Comparison of ENCODE assay signal across 22 cellular contexts in the genomic region with DNA sequence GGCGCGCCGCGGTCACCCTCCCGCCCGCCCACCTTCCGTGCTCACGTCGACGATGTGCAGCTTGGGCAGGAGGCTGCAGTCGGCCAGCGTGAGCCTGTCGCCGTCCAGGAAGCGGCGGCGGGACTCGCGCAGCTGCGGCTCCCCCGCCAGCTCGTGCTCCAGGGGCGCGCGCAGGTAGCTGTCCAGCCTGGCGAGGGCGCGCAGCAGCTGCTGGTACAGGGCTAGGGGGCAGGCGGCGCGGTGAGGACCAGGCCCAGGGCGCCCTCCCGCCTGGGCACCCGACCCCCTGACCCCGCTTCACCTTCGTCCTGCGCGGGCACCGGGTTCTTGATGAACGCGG. TPM values are rescaled to one million over a fixed set of nuclear protein-coding genes. Genes with fewer than 3 reads are reported as not detected.
A peak's percentile ranks its signal among the peaks of the same experiment; 100 is the strongest.
DNase-seq lines count a peak whose midpoint lies in the region; ATAC-seq and TF ChIP-seq lines count a peak whose summit lies in the region.
"Had no signal": no experiment of that assay in that cellular context is flagged by ENCODE, and none has a peak within 500 bp of the region (broad histone marks: within the 10 kb centered on the region; RNA-seq: fewer than 3 reads in every experiment).

No MANE protein-coding gene starts in this region.

- H3K9me2 ChIP-seq in hepatocyte (replicated peaks; ENCODE audit: insufficient read depth): no peaks in the 10 kb centered on the region

- peak overlapping the region; percentile 84; the same call in 1 of the 2 replicates for H3K4me2 ChIP-seq in BLaER1
- peak overlapping the region; percentile 57 for H3K4me2 ChIP-seq in hepatocyte
- peak overlapping the region; percentile 31 for H3K4me2 ChIP-seq in smooth muscle cell

- peaks cover 7% of the 10 kb centered on the region for H3K79me2 ChIP-seq in hepatocyte
- no peaks in the 10 kb centered on the region for H3K79me2 ChIP-seq in smooth muscle cell (ENCODE audit: low read depth)

- 66% methylated on average over 19 of the region's 41 CpGs for WGBS in hepatocyte (ENCODE audit: low lambda C conversion rate, missing lambda C conversion rate)
- 64% methylated on average over 10 of the region's 41 CpGs for WGBS in smooth muscle cell (ENCODE audit: low lambda C conversion rate)

- no peaks in the 10 kb centered on the region for H3K27me3 ChIP-seq in BLaER1
- H3K27me3 ChIP-seq in HUES6 (ENCODE audit: control insufficient read depth, insufficient read depth, low read length): peaks cover 23% of the 10 kb centered on the region
- H3K27me3 ChIP-seq in hepatocyte: no peaks in the 10 kb centered on the region
- no peaks in the 10 kb centered on the region for H3K27me3 ChIP-seq in smooth muscle cell (ENCODE audit: low read depth)
- H3K27me3 ChIP-seq: dorsolateral prefrontal cortex had no signal

- H3K4me1 ChIP-seq in BLaER1: peaks cover 72% of the 10 kb centered on the region
- peaks cover 20% of the 10 kb centered on the region for H3K4me1 ChIP-seq in HUES6 (ENCODE audit: control insufficient read depth, insufficient read depth, low read length)
- peaks cover 17% of the 10 kb centered on the region for H3K4me1 ChIP-seq in hepatocyte (ENCODE audit: insufficient read depth)
- peaks cover 18% of the 10 kb centered on the region for H3K4me1 ChIP-seq in smooth muscle cell (ENCODE audit: low read depth)

- TF ChIP-seq CTCF in hepatocyte (IDR thresholded peaks at IDR 0.05; ENCODE audit: poor library complexity) (no peak), smooth muscle cell (IDR thresholded peaks at IDR 0.05; ENCODE audit: borderline replicate concordance, insufficient read depth, poor library complexity, severe bottlenecking) (no peak)

- ATAC-seq in GM19455 (IDR thresholded peaks at IDR 0.05; ENCODE audit: unreplicated experiment): no peak
- ATAC-seq in HG03097 (IDR thresholded peaks at IDR 0.05; ENCODE audit: low FRiP score, unreplicated experiment): no peak
- ATAC-seq: gastrocnemius medialis, psoas muscle, SK-N-SH treated with all-trans-retinoic acid at 6 μM for 48 hours had no signal

- H3F3A ChIP-seq in smooth muscle cell (ENCODE audit: low read depth): peaks cover 3% of the 10 kb centered on the region

- H3K9me3 ChIP-seq in BLaER1 (no peaks in the 10 kb centered on the region), HUES6 (ENCODE audit: control insufficient read depth, insufficient read depth, low read depth, low read length) (peaks cover 11% of the 10 kb centered on the region), hepatocyte (ENCODE audit: low read depth) (no peaks in the 10 kb centered on the region), smooth muscle cell (replicated peaks; ENCODE audit: low read depth) (no peaks in the 10 kb centered on the region)
- H3K9me3 ChIP-seq: gastrocnemius medialis, psoas muscle had no signal

- DNase-seq in hepatocyte (ENCODE audit: low spot score) (no peak), smooth muscle cell (lab: John Stamatoyannopoulos, UW; ENCODE audit: unreplicated experiment) (no peak), LoVo (ENCODE audit: low spot score) (no peak), DMS 273 (lab: John Stamatoyannopoulos, UW; ENCODE audit: unreplicated experiment) (no peak)
- DNase-seq: activated CD4-positive, alpha-beta memory T cell treated with anti-CD3 and anti-CD28 coated beads, Interleukin-2, amount 10 ng/mL, durations not matched to agents 7 days and 5 days; activated CD4-positive, CD25-positive, alpha-beta regulatory T cell; activated T-cell treated with anti-CD3 and anti-CD28 coated beads for 4 hours; amniotic stem cell; DMS 273 treated with DMSO at 0.1 percent for 48 hours; dorsolateral prefrontal cortex; gastrocnemius medialis; GF-D8; H7; psoas muscle; stimulated activated CD4-positive, alpha-beta T cell treated with anti-CD3 and anti-CD28 coated beads, Interleukin-4, amount 100 ng/mL, for 1 hour had no signal

- peaks cover 15% of the 10 kb centered on the region for H3K36me3 ChIP-seq in BLaER1
- H3K36me3 ChIP-seq in HUES6 (ENCODE audit: control insufficient read depth, insufficient read depth, low read length): no peaks in the 10 kb centered on the region
- H3K36me3 ChIP-seq in hepatocyte (replicated peaks; ENCODE audit: insufficient read depth, low read depth): no peaks in the 10 kb centered on the region
- H3K36me3 ChIP-seq in smooth muscle cell (ENCODE audit: low read depth): no peaks in the 10 kb centered on the region

- H2AFZ ChIP-seq in hepatocyte (no peak overlapping the region), smooth muscle cell (ENCODE audit: low read depth) (no peak overlapping the region)

- H3K27ac ChIP-seq in BLaER1 (no peak overlapping the region), HUES6 (ENCODE audit: low read depth, low read length) (no peak overlapping the region), hepatocyte (no peak overlapping the region), smooth muscle cell (ENCODE audit: low read depth) (no peak overlapping the region)
- H3K27ac ChIP-seq: gastrocnemius medialis, psoas muscle had no signal

- H4K20me1 ChIP-seq in BLaER1: peaks cover 24% of the 10 kb centered on the region
- H4K20me1 ChIP-seq in hepatocyte (ENCODE audit: insufficient read depth, poor library complexity, severe bottlenecking): no peaks in the 10 kb centered on the region
- no peaks in the 10 kb centered on the region for H4K20me1 ChIP-seq in smooth muscle cell (ENCODE audit: low read depth)

- H3K9ac ChIP-seq in BLaER1 (no peak overlapping the region), HUES6 (ENCODE audit: low read length) (no peak overlapping the region), smooth muscle cell (ENCODE audit: low read depth) (no peak overlapping the region)

- H3K4me3 ChIP-seq in BLaER1 (no peak overlapping the region), HUES6 (ENCODE audit: low read depth, low read length) (peak overlapping the region; percentile 45), hepatocyte (no peak overlapping the region), smooth muscle cell (no peak overlapping the region)
- H3K4me3 ChIP-seq: gastrocnemius medialis, psoas muscle had no signal

RNA-seq across cellular contexts. Expression of a gene that starts 1.5 kb away (rescaled TPM):
- total RNA-seq in hepatocyte: 6.6 and 9.9 TPM in 2 replicates
- polyA plus RNA-seq in hepatocyte: 45.0 and 63.5 TPM in 2 replicates
- total RNA-seq in smooth muscle cell: 15.2 and 36.8 TPM in 2 replicates
- 43.9 and 69.9 TPM in 2 replicates for polyA plus RNA-seq in smooth muscle cell
- total RNA-seq: H7 had no signal

RNA-seq across cellular contexts. Expression of a gene that starts 2.6 kb away (rescaled TPM):
- total RNA-seq in hepatocyte: 35.1 and 39.5 TPM in 2 replicates
- polyA plus RNA-seq in hepatocyte: 89.5 and 97.5 TPM in 2 replicates
- 27.4 and 29.0 TPM in 2 replicates for total RNA-seq in smooth muscle cell
- polyA plus RNA-seq in smooth muscle cell: 61.4 and 62.0 TPM in 2 replicates

RNA-seq across cellular contexts. Expression of a gene that starts 12.1 kb away (rescaled TPM):
- 0.04 and 0.13 TPM in 2 replicates for total RNA-seq in hepatocyte
- polyA plus RNA-seq in hepatocyte: 0.47 and 2.2 TPM in 2 replicates
- 0.67 and 1.1 TPM in 2 replicates for total RNA-seq in smooth muscle cell
- polyA plus RNA-seq in smooth muscle cell: 0.85 and 0.89 TPM in 2 replicates
- total RNA-seq: HT1080, NCI-H460 had no signal

RNA-seq across cellular contexts. Expression of a gene that starts 17.6 kb away (rescaled TPM):
- total RNA-seq in hepatocyte (56.0 and 56.4 TPM in 2 replicates), smooth muscle cell (119 and 145 TPM in 2 replicates)
- polyA plus RNA-seq in hepatocyte (290 and 383 TPM in 2 replicates), smooth muscle cell (597 and 611 TPM in 2 replicates)
- total RNA-seq: HT1080, NCI-H460 had no signal

RNA-seq across cellular contexts. Expression of a gene that starts 33.2 kb away (rescaled TPM):
- total RNA-seq in hepatocyte (12.7 and 14.6 TPM in 2 replicates), smooth muscle cell (15.9 and 23.0 TPM in 2 replicates)
- polyA plus RNA-seq in hepatocyte (15.6 and 21.8 TPM in 2 replicates), smooth muscle cell (26.2 and 29.0 TPM in 2 replicates)

Comparison
In these comparisons a context has a peak if more than half of its experiments do, and no peak if none do; other contexts are left out.
1. H3K4me2 ChIP-seq: peak in every context shown above with its lines; median percentile 84 in BLaER1; 57 in hepatocyte; 31 in smooth muscle cell.